29 cellular contexts compared by ENCODE assay signal in the genomic region with DNA sequence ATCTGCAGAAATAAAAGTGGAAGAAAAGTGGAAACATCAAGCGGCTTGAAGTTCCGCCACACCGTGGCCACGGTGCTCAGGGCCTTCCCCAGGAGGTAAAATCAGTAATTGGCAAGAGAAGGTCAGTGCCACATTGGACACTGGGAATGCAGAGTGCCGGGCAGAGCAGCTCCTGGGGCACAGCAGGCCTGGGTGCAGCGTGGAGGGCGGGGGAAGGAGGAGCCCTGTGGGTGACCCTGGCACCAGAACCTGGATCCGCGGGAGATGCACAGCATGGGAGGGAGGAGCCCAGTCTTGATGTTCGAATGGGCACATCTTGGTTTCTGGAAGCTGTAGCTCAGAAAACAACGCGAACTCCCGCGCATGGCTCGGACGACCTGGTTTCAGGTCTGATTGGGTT.
"Had no signal": no experiment of that assay in that cellular context is flagged by ENCODE, and none has a peak within 500 bp of the region (broad histone marks: within the 10 kb centered on the region; RNA-seq: fewer than 3 reads in every experiment).

No MANE protein-coding gene starts in this region.

- H3K27ac ChIP-seq: colonic mucosa, coronary artery, dorsolateral prefrontal cortex, epithelial cell of prostate, esophagus muscularis mucosa, esophagus squamous epithelium, foreskin keratinocyte, gastrocnemius medialis, gastroesophageal sphincter, heart left ventricle, heart right ventricle had no signal

- H3K9me3 Mint-ChIP-seq: dendritic cell treated with granulocyte-macrophage colony-stimulating factor and Interleukin-4, amounts not matched to agents 40 ng/mL and 50 ng/mL, for 4 days; effector memory CD8-positive, alpha-beta T cell had no signal

- H3K9me3 ChIP-seq: colonic mucosa, esophagus muscularis mucosa, esophagus squamous epithelium, gastrocnemius medialis had no signal

- H3K4me3 ChIP-seq: colonic mucosa, coronary artery, dorsolateral prefrontal cortex, esophagus muscularis mucosa, esophagus squamous epithelium, gastrocnemius medialis, gastroesophageal sphincter, heart left ventricle, heart right ventricle had no signal

- H3K4me1 ChIP-seq: colonic mucosa, esophagus muscularis mucosa, esophagus squamous epithelium, foreskin keratinocyte, gastrocnemius medialis, gastroesophageal sphincter, heart left ventricle, heart right ventricle had no signal

- H3K27me3 Mint-ChIP-seq: dendritic cell treated with granulocyte-macrophage colony-stimulating factor and Interleukin-4, amounts not matched to agents 40 ng/mL and 50 ng/mL, for 4 days had no signal

- H3K36me3 ChIP-seq: colonic mucosa, esophagus muscularis mucosa, esophagus squamous epithelium, gastrocnemius medialis, gastroesophageal sphincter, heart left ventricle, heart right ventricle had no signal

- DNase-seq: colonic mucosa; cortex of kidney; dermis blood vessel endothelial cell; dorsolateral prefrontal cortex; effector CD4-positive, alpha-beta T cell; effector CD8-positive, alpha-beta T cell; effector memory CD4-positive, alpha-beta T cell; effector memory CD8-positive, alpha-beta T cell; endodermal cell; erythroblast; esophagus squamous epithelium; foreskin fibroblast; foreskin keratinocyte; foreskin melanocyte; gastrocnemius medialis; glutamatergic neuron; head of caudate nucleus; heart left ventricle; heart right ventricle had no signal

- H3K27me3 ChIP-seq: colonic mucosa, foreskin keratinocyte, gastrocnemius medialis had no signal

- H3K4me3 Mint-ChIP-seq: dendritic cell treated with granulocyte-macrophage colony-stimulating factor and Interleukin-4, amounts not matched to agents 40 ng/mL and 50 ng/mL, for 4 days; effector memory CD8-positive, alpha-beta T cell; endodermal cell had no signal

- FAIRE-seq: colon, endometrium, endothelial cell of umbilical vein, frontal cortex had no signal

- ATAC-seq: effector memory CD8-positive, alpha-beta T cell; esophagus mucosa; foreskin keratinocyte; gastrocnemius medialis; gastroesophageal sphincter; heart left ventricle; heart right ventricle had no signal

- H3K4me1 Mint-ChIP-seq: endodermal cell had no signal

- H3K27ac Mint-ChIP-seq: dendritic cell treated with granulocyte-macrophage colony-stimulating factor and Interleukin-4, amounts not matched to agents 40 ng/mL and 50 ng/mL, for 4 days; effector memory CD8-positive, alpha-beta T cell; endodermal cell had no signal
